ENCODE assay signal across 12 cellular contexts in genomic region chr17:4600563-4600962, GRCh38. TPM values are rescaled to one million over a fixed set of nuclear protein-coding genes. Genes with fewer than 3 reads are reported as not detected.
DNase-seq lines count a peak whose midpoint lies in the region; ATAC-seq lines count a peak whose summit lies in the region.
"Had no signal": no experiment of that assay in that cellular context is flagged by ENCODE, and none has a peak within 500 bp of the region (broad histone marks: within the 10 kb centered on the region; RNA-seq: fewer than 3 reads in every experiment).

No MANE protein-coding gene starts in this region.

- peak; percentile 70 for DNase-seq in COLO668 (lab: John Stamatoyannopoulos, UW; ENCODE audit: unreplicated experiment)
- DNase-seq in NCI-H82 (lab: John Stamatoyannopoulos, UW): peak; percentile 69
- DNase-seq in HCEC 1CT: no peak
- DNase-seq in occipital lobe (lab: John Stamatoyannopoulos, UW): no peak
- DNase-seq: effector CD4-positive, alpha-beta T cell; KG1; NCI-H2081 treated with DMSO at 0.1 percent for 48 hours; upper lobe of right lung had no signal

- no peak for ATAC-seq in GM21390 (IDR thresholded peaks at IDR 0.05; ENCODE audit: unreplicated experiment)

- H3K36me3 ChIP-seq in iPS-15b (ENCODE audit: control insufficient read depth, insufficient read depth, low read length): peaks cover 4% of the 10 kb centered on the region
- H3K36me3 ChIP-seq: adrenal gland, upper lobe of right lung had no signal

- no peak overlapping the region for H3K9ac ChIP-seq in iPS-15b (ENCODE audit: low read depth, low read length)

- peaks cover 11% of the 10 kb centered on the region for H3K4me1 ChIP-seq in iPS-15b (ENCODE audit: control insufficient read depth, insufficient read depth, low read length)

- peak overlapping the region; percentile 46 for H3K4me3 ChIP-seq in iPS-15b (ENCODE audit: low read depth, low read length)
- H3K4me3 ChIP-seq: adrenal gland, upper lobe of right lung had no signal

- H3K9me3 ChIP-seq in iPS-15b (ENCODE audit: control insufficient read depth, insufficient read depth, low read length): no peaks in the 10 kb centered on the region
- H3K9me3 ChIP-seq: adrenal gland, upper lobe of right lung had no signal

- H3K27me3 ChIP-seq in iPS-15b (ENCODE audit: control insufficient read depth, insufficient read depth, low read length): no peaks in the 10 kb centered on the region
- H3K27me3 ChIP-seq: adrenal gland, upper lobe of right lung had no signal

RNA-seq across cellular contexts. Expression of gene SMTNL2, which starts 16.2 kb away (rescaled TPM):
- 3.7 TPM for total RNA-seq in occipital lobe

RNA-seq across cellular contexts. Expression of gene GGT6, which starts 40.2 kb away (rescaled TPM):
- not detected for total RNA-seq in occipital lobe
- total RNA-seq: sciatic nerve had no signal

RNA-seq across cellular contexts. Expression of gene ALOX15, which starts 40.9 kb away (rescaled TPM):
- total RNA-seq in occipital lobe: not detected

RNA-seq across cellular contexts. Expression of gene MYBBP1A, which starts 45.4 kb away (rescaled TPM):
- total RNA-seq in occipital lobe: 28.5 TPM

Comparison
In these comparisons a context has a peak if more than half of its experiments do, and no peak if none do; other contexts are left out.
1. DNase-seq: peak in COLO668 (single experiment) and NCI-H82 (single experiment); none in HCEC 1CT (single experiment) and occipital lobe (single experiment).